In genomic region chr6:24949020-24949569, GRCh38 we compare ENCODE assay signal across 9 cellular contexts. TPM values are rescaled to one million over a fixed set of nuclear protein-coding genes. Genes with fewer than 3 reads are reported as not detected.
DNase-seq lines count a peak whose midpoint lies in the region; ATAC-seq and TF ChIP-seq lines count a peak whose summit lies in the region.
"Had no signal": no experiment of that assay in that cellular context is flagged by ENCODE, and none has a peak within 500 bp of the region (broad histone marks: within the 10 kb centered on the region; RNA-seq: fewer than 3 reads in every experiment).

No MANE protein-coding gene starts in this region.

- H3K27me3 ChIP-seq in gastrocnemius medialis, result no peaks in the 10 kb centered on the region

- H3K36me3 Mint-ChIP-seq in activated naive CD4-positive, alpha-beta T cell treated with anti-CD3 and anti-CD28 coated beads, Interleukin-2, amount 10 ng/mL, durations not matched to agents 7 days and 5 days, result peaks cover 53% of the 10 kb centered on the region
- peaks cover 6% of the 10 kb centered on the region for H3K36me3 Mint-ChIP-seq in T-helper 17 cell (ENCODE audit: low read depth)

- no peaks in the 10 kb centered on the region for H3K27me3 Mint-ChIP-seq in activated naive CD4-positive, alpha-beta T cell treated with anti-CD3 and anti-CD28 coated beads, Interleukin-2, amount 10 ng/mL, durations not matched to agents 7 days and 5 days
- H3K27me3 Mint-ChIP-seq in T-helper 17 cell, result no peaks in the 10 kb centered on the region

- peaks cover 31% of the 10 kb centered on the region for H3K9me3 Mint-ChIP-seq in activated naive CD4-positive, alpha-beta T cell treated with anti-CD3 and anti-CD28 coated beads, Interleukin-2, amount 10 ng/mL, durations not matched to agents 7 days and 5 days

- H3K36me3 ChIP-seq in gastrocnemius medialis, result no peaks in the 10 kb centered on the region

- H3K4me3 ChIP-seq in gastrocnemius medialis, result no peak overlapping the region

- ATAC-seq in HG02981 (IDR thresholded peaks at IDR 0.05; ENCODE audit: unreplicated experiment), result peak; percentile 92
- ATAC-seq in T-helper 17 cell, result peak; percentile 60
- no peak for ATAC-seq in gastrocnemius medialis
- ATAC-seq: PC-3 had no signal

- no peak for TF ChIP-seq CTCF in gastrocnemius medialis (IDR thresholded peaks at IDR 0.05 in 4 of 5, conservative IDR thresholded peaks at IDR 0.05 in 1 of 5)

- H3K4me1 Mint-ChIP-seq in activated naive CD4-positive, alpha-beta T cell treated with anti-CD3 and anti-CD28 coated beads, Interleukin-2, amount 10 ng/mL, durations not matched to agents 7 days and 5 days, result peaks cover 84% of the 10 kb centered on the region
- H3K4me1 Mint-ChIP-seq in T-helper 17 cell, result peaks cover 53% of the 10 kb centered on the region

- H3K4me1 ChIP-seq in gastrocnemius medialis, result no peaks in the 10 kb centered on the region

- intact Hi-C loops in gastrocnemius medialis (cut with DNase I; ENCODE audit: low total_unique reads), result no loop called here

- in situ Hi-C loops in gastrocnemius medialis (cut with MboI; ENCODE audit: low sequenced_read_pairs in 4 of 4), result no loop called here

- H3K4me3 Mint-ChIP-seq in activated naive CD4-positive, alpha-beta T cell treated with anti-CD3 and anti-CD28 coated beads, Interleukin-2, amount 10 ng/mL, durations not matched to agents 7 days and 5 days, result peak overlapping the region; percentile 29
- peak overlapping the region; percentile 70 for H3K4me3 Mint-ChIP-seq in T-helper 17 cell

- H3K27ac ChIP-seq in gastrocnemius medialis, result no peak overlapping the region

- CTCF ChIA-PET in activated naive CD4-positive, alpha-beta T cell treated with anti-CD3 and anti-CD28 coated beads, Interleukin-2, amount 10 ng/mL, durations not matched to agents 7 days and 5 days (lab: Charles Lee), result interaction anchor here (0.7 to 7.5 kb wide), 6 partner anchors 8 to 92 kb away, joined by 3 to 88 read pairs (median 4); partner anchors contain the start of gene RIPOR2

- TF ChIP-seq POLR2A in gastrocnemius medialis (IDR thresholded peaks at IDR 0.05), result no peak

- peak overlapping the region; percentile 95 for H3K27ac Mint-ChIP-seq in activated naive CD4-positive, alpha-beta T cell treated with anti-CD3 and anti-CD28 coated beads, Interleukin-2, amount 10 ng/mL, durations not matched to agents 7 days and 5 days
- peak overlapping the region; percentile 91 for H3K27ac Mint-ChIP-seq in T-helper 17 cell

- H3K9me3 ChIP-seq in T-helper 17 cell (ENCODE audit: control insufficient read depth, low read length, poor library complexity, severe bottlenecking) (peaks cover 7% of the 10 kb centered on the region), gastrocnemius medialis (no peaks in the 10 kb centered on the region)

- DNase-seq in activated naive CD4-positive, alpha-beta T cell treated with anti-CD3 and anti-CD28 coated beads, Interleukin-2, amount 10 ng/mL, durations not matched to agents 7 days and 5 days, result peak; percentile 89
- no peak for DNase-seq in activated naive CD4-positive, alpha-beta T cell treated with anti-CD3 and anti-CD28 coated beads, Interleukin-2, amount 50 U/mL, for 16 hours
- DNase-seq in T-helper 17 cell (no peak), SW480 (ENCODE audit: low spot score) (no peak), C1 segment of cervical spinal cord (lab: John Stamatoyannopoulos, UW) (no peak), AG20443 (ENCODE audit: low spot score) (no peak), gastrocnemius medialis (no peak)
- DNase-seq: PC-3 had no signal

RNA-seq across cellular contexts. Expression of gene RIPOR2, which starts 13.3 kb away (rescaled TPM):
- total RNA-seq in T-helper 17 cell (100 to 1,000 TPM; 296 to 364 TPM), gastrocnemius medialis (10 to 100 TPM in 3 of 4 donors, 1 to 10 TPM in 1; 5.2 to 34.0 (median 21.2) TPM)

Comparison
In these comparisons a context has a peak if more than half of its experiments do, and no peak if none do; other contexts are left out.
1. ATAC-seq: peak in HG02981 (single experiment) and T-helper 17 cell (single experiment); none in gastrocnemius medialis (0 of 2).
2. RNA of gene RIPOR2, which starts 13.3 kb away (total RNA-seq): 296 to 364 TPM in T-helper 17 cell; 5.2 to 34.0 TPM in gastrocnemius medialis; every median in the first group is over 4 times any median in the second.